8 cellular contexts compared by ENCODE assay signal in genomic region chr4:54063737-54064316, GRCh38. TPM values are rescaled to one million over a fixed set of nuclear protein-coding genes. Genes with fewer than 3 reads are reported as not detected.
A peak's percentile ranks its signal among the peaks of the same experiment; 100 is the strongest.
DNase-seq lines count a peak whose midpoint lies in the region; ATAC-seq and TF ChIP-seq lines count a peak whose summit lies in the region.

No MANE protein-coding gene starts in this region.

- POLR2A ChIA-PET in A673 (lab: Charles Lee; ENCODE audit: low non-redundant PET): no interaction called here

- intact Hi-C loops in A673 (cut with micrococcal nuclease; ENCODE audit: unreplicated experiment): no loop called here

- H3K9ac ChIP-seq in SK-N-MC (ENCODE audit: insufficient read length) (peak overlapping the region; percentile 95), iPS-15b (ENCODE audit: low read depth, low read length) (peak overlapping the region; percentile 26)

- BruUV-seq in A673 (replicated peaks; lab: Mats Ljungman, UMichigan): no TSS peak

- DNase-seq in A673 (ENCODE audit: low spot score): peak; percentile 3
- DNase-seq in SK-N-MC (ENCODE audit: low read depth, low spot score): no peak
- no peak for DNase-seq in astrocyte of the cerebellum (ENCODE audit: low read depth)
- no peak for DNase-seq in NCI-H2196 (lab: John Stamatoyannopoulos, UW; ENCODE audit: unreplicated experiment)

- no peaks in the 10 kb centered on the region for H3K9me3 ChIP-seq in A673 (ENCODE audit: low read depth, low read length, poor library complexity, severe bottlenecking)
- H3K9me3 ChIP-seq in SK-N-MC (ENCODE audit: low read depth, low read length): no peaks in the 10 kb centered on the region
- no peaks in the 10 kb centered on the region for H3K9me3 ChIP-seq in iPS-15b (ENCODE audit: control insufficient read depth, insufficient read depth, low read length)

- H3K27ac ChIP-seq in A673 (ENCODE audit: low read depth, low read length, poor library complexity, severe bottlenecking) (peak overlapping the region; percentile 64), SK-N-MC (0 out of 2 replicates have a peak overlapping the region, but pooled peaks have one; percentile 33), skin epidermis (peak overlapping the region; percentile 88 to 100 (median 97))

- in situ Hi-C loops in astrocyte of the cerebellum (cut with HindIII; ENCODE audit: low sequenced_read_pairs): no loop called here

- H3K4me1 ChIP-seq in A673 (ENCODE audit: insufficient read depth, low read length, poor library complexity, severe bottlenecking) (peaks cover 4% of the 10 kb centered on the region), iPS-15b (ENCODE audit: control insufficient read depth, insufficient read depth, low read length) (peaks cover 3% of the 10 kb centered on the region)

- CTCF ChIA-PET in A673 (lab: Charles Lee): no interaction called here

- H3K4me3 ChIP-seq in A673 (ENCODE audit: low read depth, low read length, poor library complexity, severe bottlenecking) (peak overlapping the region; percentile 73), SK-N-MC (peak overlapping the region; percentile 96), astrocyte of the cerebellum (ENCODE audit: low read depth, low read length) (peak overlapping the region; percentile 63), iPS-15b (ENCODE audit: low read depth, low read length) (peak overlapping the region; percentile 71), skin epidermis (peak overlapping the region; percentile 68 to 99 (median 91))

- no peaks in the 10 kb centered on the region for H3K27me3 ChIP-seq in A673 (replicated peaks; ENCODE audit: insufficient read depth, low read depth, low read length, poor library complexity)
- peaks cover 12% of the 10 kb centered on the region for H3K27me3 ChIP-seq in iPS-15b (ENCODE audit: control insufficient read depth, insufficient read depth, low read length)

- no peaks in the 10 kb centered on the region for H3K36me3 ChIP-seq in A673 (ENCODE audit: insufficient read depth, low read length, poor library complexity, severe bottlenecking)
- H3K36me3 ChIP-seq in SK-N-MC (ENCODE audit: insufficient read depth, low read length): no peaks in the 10 kb centered on the region
- no peaks in the 10 kb centered on the region for H3K36me3 ChIP-seq in iPS-15b (ENCODE audit: control insufficient read depth, insufficient read depth, low read length)

- no peak for TF ChIP-seq CTCF in A673 (conservative IDR thresholded peaks at IDR 0.05; ENCODE audit: low read depth, low read length)
- no peak for TF ChIP-seq CTCF in astrocyte of the cerebellum (IDR thresholded peaks at IDR 0.05; ENCODE audit: low read depth, low read length, missing control alignments)

- ATAC-seq in GM18520 (IDR thresholded peaks at IDR 0.05; ENCODE audit: unreplicated experiment) (peak; percentile 4), HG03064 (IDR thresholded peaks at IDR 0.05; ENCODE audit: low read depth, unreplicated experiment) (peak; percentile 29)

RNA-seq across cellular contexts. Expression of gene CHIC2, which starts 0.6 kb away (rescaled TPM):
- total RNA-seq in A673 (2021): 5.4 and 8.1 TPM in 2 replicates

RNA-seq across cellular contexts. Expression of gene GSX2, which starts 36.1 kb away (rescaled TPM):
- total RNA-seq in A673 (2021): not detected in 2 replicates

Comparison
In these comparisons a context has a peak if more than half of its experiments do, and no peak if none do; other contexts are left out.
1. H3K27ac ChIP-seq: peak in every context shown above with its lines; median percentile 97 in skin epidermis; 64 in A673; 33 in SK-N-MC.